In the genomic region with DNA sequence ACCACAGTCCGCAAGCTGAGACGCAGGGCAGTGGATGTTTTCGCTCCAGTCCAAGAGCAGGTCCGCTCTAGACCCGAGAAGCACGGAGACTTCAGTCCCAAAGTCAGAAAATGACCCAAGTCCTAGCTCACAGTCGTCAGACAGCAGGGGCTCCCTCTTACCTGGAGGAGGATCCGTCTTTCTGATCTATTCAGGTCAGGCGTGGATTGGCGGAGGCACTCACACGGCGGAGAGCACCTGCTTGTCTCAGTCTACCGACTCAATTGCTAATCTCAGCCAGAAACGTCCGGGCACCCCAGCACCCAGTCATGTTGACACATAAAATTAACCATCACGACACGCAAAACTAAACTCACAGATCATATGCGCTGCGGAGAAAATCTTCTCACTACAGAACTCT, we compare ENCODE assay signal across 18 cellular contexts.
"Had no signal": no experiment of that assay in that cellular context is flagged by ENCODE, and none has a peak within 500 bp of the region (broad histone marks: within the 10 kb centered on the region; RNA-seq: fewer than 3 reads in every experiment).

No MANE protein-coding gene starts in this region.

- H3K27me3 ChIP-seq: esophagus muscularis mucosa, foreskin keratinocyte, gastroesophageal sphincter, hepatocyte had no signal

- H3K79me2 ChIP-seq: hepatocyte had no signal

- H3K4me1 ChIP-seq: foreskin keratinocyte, heart left ventricle, left lung, lower lobe of right lung had no signal

- H2AFZ ChIP-seq: hepatocyte had no signal

- H3K4me2 ChIP-seq: hepatocyte had no signal

- ATAC-seq: effector memory CD8-positive, alpha-beta T cell; foreskin keratinocyte; gastroesophageal sphincter; heart left ventricle; left cardiac atrium; left lung; left ventricle myocardium superior; lower lobe of right lung; naive thymus-derived CD4-positive, alpha-beta T cell had no signal

- H3K4me1 Mint-ChIP-seq: immature natural killer cell; naive thymus-derived CD4-positive, alpha-beta T cell had no signal

- H3K9me3 ChIP-seq: esophagus muscularis mucosa, gastroesophageal sphincter, heart left ventricle, left lung, lower lobe of right lung had no signal

- H3K36me3 ChIP-seq: esophagus muscularis mucosa, gastroesophageal sphincter, heart left ventricle, left lung, lower lobe of right lung had no signal

- H3K9me3 Mint-ChIP-seq: effector memory CD8-positive, alpha-beta T cell had no signal

- H3K4me3 Mint-ChIP-seq: dendritic cell treated with granulocyte-macrophage colony-stimulating factor and Interleukin-4, amounts not matched to agents 40 ng/mL and 50 ng/mL, for 4 days; effector memory CD8-positive, alpha-beta T cell; immature natural killer cell; naive thymus-derived CD4-positive, alpha-beta T cell had no signal

- H3K4me3 ChIP-seq: esophagus muscularis mucosa, gastroesophageal sphincter, heart left ventricle, hepatocyte, left lung, lower lobe of right lung had no signal

- H3K27ac ChIP-seq: esophagus muscularis mucosa, foreskin keratinocyte, gastroesophageal sphincter, heart left ventricle, hepatocyte, left lung, lower lobe of right lung had no signal

- H3K27ac Mint-ChIP-seq: dendritic cell treated with granulocyte-macrophage colony-stimulating factor and Interleukin-4, amounts not matched to agents 40 ng/mL and 50 ng/mL, for 4 days; effector memory CD8-positive, alpha-beta T cell; immature natural killer cell; naive thymus-derived CD4-positive, alpha-beta T cell had no signal

- H3K36me3 Mint-ChIP-seq: immature natural killer cell had no signal

- DNase-seq: cortex of kidney; effector CD8-positive, alpha-beta T cell; effector memory CD8-positive, alpha-beta T cell; foreskin keratinocyte; heart left ventricle; hypothalamus; immature natural killer cell; left cardiac atrium; left lung; left ventricle myocardium superior; lower lobe of right lung; mesenchymal stem cell; midbrain; naive thymus-derived CD4-positive, alpha-beta T cell had no signal
